ENCODE assay signal across 19 cellular contexts in the genomic region with DNA sequence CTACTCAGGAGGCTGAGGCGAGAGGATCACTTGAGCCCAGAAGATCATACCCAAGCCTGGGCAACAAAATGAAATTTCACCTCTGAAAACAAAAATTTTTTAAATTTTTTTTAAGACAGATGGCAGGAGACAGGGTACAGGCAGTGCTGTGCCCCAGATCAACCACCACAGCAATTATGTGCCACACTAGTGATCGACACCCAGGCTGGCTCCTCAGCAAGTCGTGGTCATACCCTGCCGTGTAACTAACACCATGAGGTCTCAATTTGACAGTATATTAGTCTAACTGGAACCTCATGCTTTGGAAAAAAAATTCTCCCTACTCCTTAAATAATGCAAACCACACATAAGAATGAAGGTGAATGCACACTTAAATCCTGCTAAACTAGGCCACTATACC. TPM values are rescaled to one million over a fixed set of nuclear protein-coding genes. Genes with fewer than 3 reads are reported as not detected.
DNase-seq lines count a peak whose midpoint lies in the region; ATAC-seq and TF ChIP-seq lines count a peak whose summit lies in the region.
"Had no signal": no experiment of that assay in that cellular context is flagged by ENCODE, and none has a peak within 500 bp of the region (broad histone marks: within the 10 kb centered on the region; RNA-seq: fewer than 3 reads in every experiment).

No MANE protein-coding gene starts in this region.

- peak; percentile 19 for DNase-seq in stimulated activated CD4-positive, alpha-beta T cell treated with anti-CD3 and anti-CD28 coated beads, Interleukin-1b, Interleukin-23, amount 100 ng/mL, for 48 hours
- DNase-seq in stimulated activated CD4-positive, alpha-beta T cell treated with anti-CD3 and anti-CD28 coated beads, Interleukin-2, amount 100 ng/mL, for 24 hours = no peak
- no peak for DNase-seq in activated CD8-positive, alpha-beta T cell treated with anti-CD3 and anti-CD28 coated beads, Interleukin-2, amount 10 ng/mL, durations not matched to agents 7 days and 5 days
- DNase-seq in lower lobe of right lung (no peak), SHP77 treated with DMSO at 0.1 percent for 48 hours (lab: John Stamatoyannopoulos, UW) (no peak)
- DNase-seq in activated effector memory CD4-positive, alpha-beta T cell treated with Interleukin-2 at 50 U/mL for 16 hours = no peak
- DNase-seq: activated CD4-positive, CD25-positive, alpha-beta regulatory T cell treated with anti-CD3 and anti-CD28 coated beads, Interleukin-2, amount 50 U/mL, for 72 hours; body of pancreas; dorsolateral prefrontal cortex; esophagus squamous epithelium; GDM1; heart right ventricle; Karpas-422; mesendoderm; NCI-H1105 treated with DMSO at 0.1 percent for 48 hours; NCI-H2227 treated with DMSO at 0.1 percent for 48 hours; RPMI8226 had no signal

- no peak for ATAC-seq in activated CD8-positive, alpha-beta T cell treated with anti-CD3 and anti-CD28 coated beads, Interleukin-2, amount 10 ng/mL, durations not matched to agents 7 days and 5 days
- ATAC-seq in lower lobe of right lung = no peak
- no peak for ATAC-seq in HG03108 (IDR thresholded peaks at IDR 0.05; ENCODE audit: unreplicated experiment)
- ATAC-seq in GM18870 (IDR thresholded peaks at IDR 0.05; ENCODE audit: unreplicated experiment) = no peak
- ATAC-seq: body of pancreas, heart right ventricle had no signal

- H3K4me3 ChIP-seq in lower lobe of right lung = no peak overlapping the region
- H3K4me3 ChIP-seq: body of pancreas, esophagus squamous epithelium, heart right ventricle had no signal

- H3K4me1 ChIP-seq in lower lobe of right lung = peaks cover 24% of the 10 kb centered on the region

- POLR2A ChIA-PET in activated CD8-positive, alpha-beta T cell treated with anti-CD3 and anti-CD28 coated beads, Interleukin-2, amount 10 ng/mL, durations not matched to agents 7 days and 5 days (lab: Charles Lee) = interaction anchor here (0.7 to 1.9 kb wide), 4 partner anchors 8 to 795 kb away, joined by 3 to 6 read pairs (median 4); a partner anchor contains a TSS

- CTCF ChIA-PET in activated CD8-positive, alpha-beta T cell treated with anti-CD3 and anti-CD28 coated beads, Interleukin-2, amount 10 ng/mL, durations not matched to agents 7 days and 5 days (lab: Charles Lee) = interaction anchor here (1.2 to 1.6 kb wide), 2 partner anchors 10 to 61 kb away, joined by 3 to 6 read pairs; no protein-coding TSS in a partner anchor

- H3K27me3 ChIP-seq in lower lobe of right lung (ENCODE audit: low read depth) = no peaks in the 10 kb centered on the region
- H3K27me3 ChIP-seq: body of pancreas, dorsolateral prefrontal cortex, esophagus squamous epithelium, heart right ventricle had no signal

- no peak overlapping the region for H3K4me3 Mint-ChIP-seq in activated CD8-positive, alpha-beta T cell treated with anti-CD3 and anti-CD28 coated beads, Interleukin-2, amount 10 ng/mL, durations not matched to agents 7 days and 5 days

- H3K36me3 Mint-ChIP-seq in activated CD8-positive, alpha-beta T cell treated with anti-CD3 and anti-CD28 coated beads, Interleukin-2, amount 10 ng/mL, durations not matched to agents 7 days and 5 days (ENCODE audit: low read depth) = peaks cover 78% of the 10 kb centered on the region

- peak overlapping the region; percentile 50 for H3K27ac Mint-ChIP-seq in activated CD8-positive, alpha-beta T cell treated with anti-CD3 and anti-CD28 coated beads, Interleukin-2, amount 10 ng/mL, durations not matched to agents 7 days and 5 days

- peaks cover 30% of the 10 kb centered on the region for H3K4me1 Mint-ChIP-seq in activated CD8-positive, alpha-beta T cell treated with anti-CD3 and anti-CD28 coated beads, Interleukin-2, amount 10 ng/mL, durations not matched to agents 7 days and 5 days (ENCODE audit: low read depth)

- no peak for TF ChIP-seq CTCF in lower lobe of right lung (IDR thresholded peaks at IDR 0.05)

- peak overlapping the region; percentile 39 for H3K27ac ChIP-seq in lower lobe of right lung
- H3K27ac ChIP-seq: body of pancreas, esophagus squamous epithelium, heart right ventricle had no signal

- no peaks in the 10 kb centered on the region for H3K9me3 ChIP-seq in lower lobe of right lung
- H3K9me3 ChIP-seq: body of pancreas, esophagus squamous epithelium, heart right ventricle had no signal

- no peaks in the 10 kb centered on the region for H3K9me3 Mint-ChIP-seq in activated CD8-positive, alpha-beta T cell treated with anti-CD3 and anti-CD28 coated beads, Interleukin-2, amount 10 ng/mL, durations not matched to agents 7 days and 5 days (ENCODE audit: insufficient read depth)

- intact Hi-C loops in lower lobe of right lung (cut with DNase I) = no loop called here

- H3K27me3 Mint-ChIP-seq in activated CD8-positive, alpha-beta T cell treated with anti-CD3 and anti-CD28 coated beads, Interleukin-2, amount 10 ng/mL, durations not matched to agents 7 days and 5 days (ENCODE audit: low read depth) = no peaks in the 10 kb centered on the region

- H3K36me3 ChIP-seq in lower lobe of right lung = peaks cover 98% of the 10 kb centered on the region

RNA-seq across cellular contexts. Expression of a gene that starts 8.3 kb away (rescaled TPM):
- 100 to 1,000 TPM; 211 to 246 TPM for total RNA-seq in activated CD8-positive, alpha-beta T cell treated with anti-CD3 and anti-CD28 coated beads, Interleukin-2, amount 10 ng/mL, durations not matched to agents 7 days and 5 days
- 162 TPM for total RNA-seq in lower lobe of right lung

RNA-seq across cellular contexts. Expression of a gene that starts 8.4 kb away (rescaled TPM):
- total RNA-seq in activated CD8-positive, alpha-beta T cell treated with anti-CD3 and anti-CD28 coated beads, Interleukin-2, amount 10 ng/mL, durations not matched to agents 7 days and 5 days = 1 to 10 TPM; 4.3 to 5.0 TPM
- total RNA-seq in lower lobe of right lung = 5.2 TPM

RNA-seq across cellular contexts. Expression of a gene that starts 21.7 kb away (rescaled TPM):
- total RNA-seq in activated CD8-positive, alpha-beta T cell treated with anti-CD3 and anti-CD28 coated beads, Interleukin-2, amount 10 ng/mL, durations not matched to agents 7 days and 5 days = 10 to 100 TPM; 47.6 to 49.2 TPM
- 27.4 TPM for total RNA-seq in lower lobe of right lung

RNA-seq across cellular contexts. Expression of a gene that starts 38.8 kb away (rescaled TPM):
- 10 to 100 TPM; 12.0 to 14.6 TPM for total RNA-seq in activated CD8-positive, alpha-beta T cell treated with anti-CD3 and anti-CD28 coated beads, Interleukin-2, amount 10 ng/mL, durations not matched to agents 7 days and 5 days
- 13.6 TPM for total RNA-seq in lower lobe of right lung

RNA-seq across cellular contexts. Expression of a gene that starts 48.4 kb away (rescaled TPM):
- 10 to 100 TPM in 1 of 2 experiments, 1 to 10 TPM in 1; 9.7 to 13.1 TPM for total RNA-seq in activated CD8-positive, alpha-beta T cell treated with anti-CD3 and anti-CD28 coated beads, Interleukin-2, amount 10 ng/mL, durations not matched to agents 7 days and 5 days
- 7.8 TPM for total RNA-seq in lower lobe of right lung
